In genomic region chr7:157228864-157229422, GRCh38 we compare ENCODE assay signal across 7 cellular contexts.
DNase-seq lines count a peak whose midpoint lies in the region; ATAC-seq and TF ChIP-seq lines count a peak whose summit lies in the region.

No MANE protein-coding gene starts in this region.

- H3K27ac ChIP-seq in prostate gland: no peak overlapping the region

- H3K4me3 ChIP-seq in WI38 (ENCODE audit: low read depth, low read length) (no peak overlapping the region), prostate gland (no peak overlapping the region)

- H3K4me1 ChIP-seq in prostate gland (replicated peaks): no peaks in the 10 kb centered on the region

- TF ChIP-seq POLR2A in prostate gland (IDR thresholded peaks at IDR 0.05): no peak

- H3K27me3 ChIP-seq in prostate gland (replicated peaks; ENCODE audit: insufficient read depth): no peaks in the 10 kb centered on the region

- 76% methylated on average over 8 of the region's 8 CpGs for WGBS in prostate gland

- no peaks in the 10 kb centered on the region for H3K9me3 ChIP-seq in prostate gland

- TF ChIP-seq CTCF in WI38 (IDR thresholded peaks at IDR 0.05; ENCODE audit: low read depth, low read length): 0 out of 2 replicates have a peak, but pooled peaks have one; percentile 21
- TF ChIP-seq CTCF in prostate gland (IDR thresholded peaks at IDR 0.05): peak in 1 of 4 experiments; percentile 13

- no peak for ATAC-seq in HG03280 (IDR thresholded peaks at IDR 0.05; ENCODE audit: unreplicated experiment)
- ATAC-seq in GM18868 (IDR thresholded peaks at IDR 0.05; ENCODE audit: unreplicated experiment): no peak

- H3K36me3 ChIP-seq in prostate gland: no peaks in the 10 kb centered on the region

- DNase-seq in DMS114 treated with DMSO at 0.1 percent for 48 hours (lab: John Stamatoyannopoulos, UW; ENCODE audit: unreplicated experiment) (peak; percentile 5), HCEC 1CT (peak; percentile 10), iPS-NIHi7 (ENCODE audit: extremely low spot score) (peak; percentile 62), prostate gland (ENCODE audit: low spot score) (no peak)

- intact Hi-C loops in prostate gland (cut with DNase I): no loop called here
